ENCODE assay signal across 13 cellular contexts in genomic region chr2:234298916-234299315, GRCh38.
"Had no signal": no experiment of that assay in that cellular context is flagged by ENCODE, and none has a peak within 500 bp of the region (broad histone marks: within the 10 kb centered on the region; RNA-seq: fewer than 3 reads in every experiment).

No MANE protein-coding gene starts in this region.

- H3K9me3 ChIP-seq: esophagus squamous epithelium, lower lobe of right lung had no signal

- ATAC-seq: left cardiac atrium; lower lobe of right lung; right cardiac atrium; stimulated activated naive B cell treated with anti-CD40 and anti-IgM and Interleukin-4, amounts not matched to agents 10 μg/mL and 1 μg/mL and 100 μg/mL, for 72 hours had no signal

- DNase-seq: activated CD4-positive, CD25-positive, alpha-beta regulatory T cell; esophagus squamous epithelium; foreskin fibroblast; glutamatergic neuron; left cardiac atrium; lower lobe of right lung; midbrain; nucleus accumbens; right cardiac atrium; stimulated activated naive B cell treated with anti-CD40 and anti-IgM and Interleukin-4, amounts not matched to agents 10 μg/mL and 1 μg/mL and 100 μg/mL, for 72 hours; substantia nigra had no signal

- H3K27ac Mint-ChIP-seq: type B pancreatic cell had no signal

- H3K36me3 ChIP-seq: esophagus squamous epithelium, lower lobe of right lung had no signal

- H3K4me1 ChIP-seq: lower lobe of right lung had no signal

- H3K9me3 Mint-ChIP-seq: activated T-helper 2 cell treated with anti-CD3 and anti-CD28 coated beads, Interferon-gamma antibody, Interleukin-2, Interleukin-4, amounts not matched to agents 10 μg/mL and 5 μg/mL and 100 μg/mL, durations not matched to agents 14 hours and 24 hours and 36 hours; stimulated activated naive B cell treated with anti-CD40 and anti-IgM and Interleukin-4, amounts not matched to agents 10 μg/mL and 1 μg/mL and 100 μg/mL, for 72 hours; type B pancreatic cell had no signal

- H3K36me3 Mint-ChIP-seq: type B pancreatic cell had no signal

- H3K27ac ChIP-seq: esophagus squamous epithelium, lower lobe of right lung had no signal

- H3K4me3 Mint-ChIP-seq: stimulated activated naive B cell treated with anti-CD40 and anti-IgM and Interleukin-4, amounts not matched to agents 10 μg/mL and 1 μg/mL and 100 μg/mL, for 72 hours; type B pancreatic cell had no signal

- H3K27me3 Mint-ChIP-seq: type B pancreatic cell had no signal

- H3K4me3 ChIP-seq: esophagus squamous epithelium, lower lobe of right lung had no signal

- H3K27me3 ChIP-seq: esophagus squamous epithelium had no signal
